In the genomic region with DNA sequence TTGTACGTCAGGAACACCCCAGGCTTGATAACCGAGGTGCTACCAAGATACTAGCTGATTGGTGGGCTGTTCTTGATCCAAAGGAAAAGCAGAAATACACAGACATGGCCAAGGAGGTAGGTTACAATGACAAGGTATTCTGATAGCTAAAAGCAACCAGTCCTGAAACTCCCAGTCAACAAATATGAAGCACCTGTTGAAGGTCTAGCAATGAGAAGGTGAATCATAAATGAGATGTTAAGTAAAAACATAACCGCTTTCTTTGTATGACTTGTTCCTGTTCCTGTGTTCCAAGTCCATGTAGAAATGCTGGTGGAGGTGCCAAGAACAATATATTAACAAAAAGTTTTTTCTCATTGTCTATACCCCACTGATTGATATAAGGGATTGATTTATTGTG, we compare ENCODE assay signal across 22 cellular contexts.
DNase-seq lines count a peak whose midpoint lies in the region; ATAC-seq, FAIRE-seq and TF ChIP-seq lines count a peak whose summit lies in the region.
"Had no signal": no experiment of that assay in that cellular context is flagged by ENCODE, and none has a peak within 500 bp of the region (broad histone marks: within the 10 kb centered on the region; RNA-seq: fewer than 3 reads in every experiment).

No MANE protein-coding gene starts in this region.

- intact Hi-C loops in cardiac septum (cut with DNase I), result no loop called here

- H3K27me3 Mint-ChIP-seq in activated naive CD8-positive, alpha-beta T cell treated with anti-CD3 and anti-CD28 coated beads for 36 hours, result no peaks in the 10 kb centered on the region
- no peaks in the 10 kb centered on the region for H3K27me3 Mint-ChIP-seq in activated naive CD8-positive, alpha-beta T cell treated with anti-CD3 and anti-CD28 coated beads, Interleukin-2, amount 50 U/mL, for 24 hours
- no peaks in the 10 kb centered on the region for H3K27me3 Mint-ChIP-seq in activated T-helper 17 cell treated with anti-CD3 and anti-CD28 coated beads, Interleukin-2, amount 50 U/mL, for 72 hours
- H3K27me3 Mint-ChIP-seq: CD4-positive, alpha-beta T cell had no signal

- TF ChIP-seq POLR2A in H54 (IDR thresholded peaks at IDR 0.05; ENCODE audit: low read depth, low read length), result no peak

- H3K4me3 Mint-ChIP-seq in activated naive CD8-positive, alpha-beta T cell treated with anti-CD3 and anti-CD28 coated beads for 36 hours, result no peak overlapping the region
- H3K4me3 Mint-ChIP-seq in activated naive CD8-positive, alpha-beta T cell treated with anti-CD3 and anti-CD28 coated beads, Interleukin-2, amount 50 U/mL, for 24 hours, result no peak overlapping the region
- H3K4me3 Mint-ChIP-seq in activated T-helper 17 cell treated with anti-CD3 and anti-CD28 coated beads, Interleukin-2, amount 50 U/mL, for 72 hours, result no peak overlapping the region
- H3K4me3 Mint-ChIP-seq: CD4-positive, alpha-beta T cell; HFFc6 had no signal

- H3K36me3 Mint-ChIP-seq in activated naive CD8-positive, alpha-beta T cell treated with anti-CD3 and anti-CD28 coated beads for 36 hours, result peaks cover 23% of the 10 kb centered on the region
- peaks cover 23% of the 10 kb centered on the region for H3K36me3 Mint-ChIP-seq in activated naive CD8-positive, alpha-beta T cell treated with anti-CD3 and anti-CD28 coated beads, Interleukin-2, amount 50 U/mL, for 24 hours (ENCODE audit: low read depth)
- peaks cover 78% of the 10 kb centered on the region for H3K36me3 Mint-ChIP-seq in activated T-helper 17 cell treated with anti-CD3 and anti-CD28 coated beads, Interleukin-2, amount 50 U/mL, for 72 hours (ENCODE audit: low read depth)

- no peaks in the 10 kb centered on the region for H3K9me3 Mint-ChIP-seq in activated naive CD8-positive, alpha-beta T cell treated with anti-CD3 and anti-CD28 coated beads for 36 hours
- H3K9me3 Mint-ChIP-seq in activated naive CD8-positive, alpha-beta T cell treated with anti-CD3 and anti-CD28 coated beads, Interleukin-2, amount 50 U/mL, for 24 hours, result no peaks in the 10 kb centered on the region
- H3K9me3 Mint-ChIP-seq in activated T-helper 17 cell treated with anti-CD3 and anti-CD28 coated beads, Interleukin-2, amount 50 U/mL, for 72 hours, result no peaks in the 10 kb centered on the region
- H3K9me3 Mint-ChIP-seq: CD4-positive, alpha-beta T cell; HFFc6 had no signal

- H3K27ac Mint-ChIP-seq in activated naive CD8-positive, alpha-beta T cell treated with anti-CD3 and anti-CD28 coated beads for 36 hours, result peak overlapping the region; percentile 39
- H3K27ac Mint-ChIP-seq in activated naive CD8-positive, alpha-beta T cell treated with anti-CD3 and anti-CD28 coated beads, Interleukin-2, amount 50 U/mL, for 24 hours, result no peak overlapping the region
- H3K27ac Mint-ChIP-seq in activated T-helper 17 cell treated with anti-CD3 and anti-CD28 coated beads, Interleukin-2, amount 50 U/mL, for 72 hours, result no peak overlapping the region
- H3K27ac Mint-ChIP-seq: CD4-positive, alpha-beta T cell; HFFc6 had no signal

- ATAC-seq in activated naive CD8-positive, alpha-beta T cell treated with anti-CD3 and anti-CD28 coated beads, Interleukin-2, amount 50 U/mL, for 24 hours, result no peak
- ATAC-seq in activated T-helper 17 cell treated with anti-CD3 and anti-CD28 coated beads, Interleukin-2, amount 50 U/mL, for 72 hours (replicated peaks), result peak; percentile 32
- no peak for ATAC-seq in HG03565 (IDR thresholded peaks at IDR 0.05; ENCODE audit: unreplicated experiment)
- ATAC-seq: K562 had no signal

- peak; percentile 58 for FAIRE-seq in H54 (lab: Jason Lieb, UNC)
- FAIRE-seq: A204.1, D721Med, GM19239, H1, HTR-8/SVneo, K562 had no signal

- DNase-seq in activated naive CD8-positive, alpha-beta T cell treated with anti-CD3 and anti-CD28 coated beads for 36 hours, result no peak
- DNase-seq in activated naive CD8-positive, alpha-beta T cell treated with anti-CD3 and anti-CD28 coated beads, Interleukin-2, amount 50 U/mL, for 24 hours, result no peak
- no peak for DNase-seq in H54 (ENCODE audit: insufficient read length, low spot score)
- no peak for DNase-seq in cardiac septum (ENCODE audit: low spot score)
- DNase-seq in NK-92 treated with Interleukin-12 subunit alpha and Interleukin-12 subunit beta, amount 100 ng/mL, for 24 hours (lab: John Stamatoyannopoulos, UW), result no peak
- DNase-seq: ACHN; BE2C; C1 segment of cervical spinal cord; Caco-2; CD4-positive, alpha-beta T cell; GDM1; HCEC 1CT; HFFc6; IMR-90 had no signal

- peaks cover 7% of the 10 kb centered on the region for H3K4me1 Mint-ChIP-seq in activated naive CD8-positive, alpha-beta T cell treated with anti-CD3 and anti-CD28 coated beads for 36 hours
- no peaks in the 10 kb centered on the region for H3K4me1 Mint-ChIP-seq in activated naive CD8-positive, alpha-beta T cell treated with anti-CD3 and anti-CD28 coated beads, Interleukin-2, amount 50 U/mL, for 24 hours
- H3K4me1 Mint-ChIP-seq in activated T-helper 17 cell treated with anti-CD3 and anti-CD28 coated beads, Interleukin-2, amount 50 U/mL, for 72 hours, result peaks cover 13% of the 10 kb centered on the region
